In genomic region chr3:48430359-48431101, GRCh38 we compare ENCODE assay signal across 9 cellular contexts. TPM values are rescaled to one million over a fixed set of nuclear protein-coding genes. Genes with fewer than 3 reads are reported as not detected.
DNase-seq lines count a peak whose midpoint lies in the region; ATAC-seq, FAIRE-seq and TF ChIP-seq lines count a peak whose summit lies in the region.
"Had no signal": no experiment of that assay in that cellular context is flagged by ENCODE, and none has a peak within 500 bp of the region (broad histone marks: within the 10 kb centered on the region; RNA-seq: fewer than 3 reads in every experiment).

No MANE protein-coding gene starts in this region.

- CTCF ChIA-PET in K562 (lab: Yijun Ruan, JAX; ENCODE audit: low intra/inter-chr PET ratio) = no interaction called here

- no peaks in the 10 kb centered on the region for H3K9me1 ChIP-seq in K562 (ENCODE audit: control insufficient read depth, insufficient read depth, low read length)

- TF ChIP-seq RAD21 in K562 (CRISPR knock-in tag; conservative IDR thresholded peaks at IDR 0.05 in 1 of 2, IDR thresholded peaks at IDR 0.05 in 1 of 2) = no peak

- H3K27me3 Mint-ChIP-seq in T-helper 2 cell treated with Interferon-gamma antibody and Interleukin-4, amounts not matched to agents 5 μg/mL and 100 μg/mL, for 36 hours (ENCODE audit: low read depth) = peaks cover 24% of the 10 kb centered on the region

- H4K20me1 ChIP-seq in K562 (replicated peaks; ENCODE audit: control insufficient read depth, insufficient read depth, low read length) = no peaks in the 10 kb centered on the region

- H3K4me1 ChIP-seq in K562 (replicated peaks in 1 of 2; ENCODE audit: control insufficient read depth in 2 of 2, insufficient read depth in 2 of 2, low read length in 2 of 2) (peaks cover 11 to 37% of the 10 kb centered on the region in 2 experiments; a peak in 4 of 5 replicates), right lobe of liver (peaks cover 0 to 46% (median 23%) of the 10 kb centered on the region in 4 donors), thoracic aorta (ENCODE audit: control insufficient read depth in 1 of 2, low read depth in 2 of 2) (peaks cover 27 to 42% of the 10 kb centered on the region in 2 donors)

- peak overlapping the region; percentile 7 for H3K27ac Mint-ChIP-seq in T-helper 2 cell treated with Interferon-gamma antibody and Interleukin-4, amounts not matched to agents 5 μg/mL and 100 μg/mL, for 36 hours

- peak overlapping the region in 1 of 2 experiments; percentile 85; a peak in 2 of 4 replicates for H3K9ac ChIP-seq in K562 (ENCODE audit: insufficient read depth in 1 of 2, low read depth in 2 of 2, low read length in 2 of 2)

- TF ChIP-seq CTCF in K562 (IDR thresholded peaks at IDR 0.05 in 2 of 3, conservative IDR thresholded peaks at IDR 0.05 in 1 of 3; ENCODE audit: insufficient read depth in 2 of 3, low read depth in 1 of 3, low read length in 3 of 3) = no peak
- no peak for TF ChIP-seq CTCF in right lobe of liver (IDR thresholded peaks at IDR 0.05)
- no peak for TF ChIP-seq CTCF in thoracic aorta (IDR thresholded peaks at IDR 0.05)

- no peaks in the 10 kb centered on the region for H3K9me3 ChIP-seq in K562 (replicated peaks; ENCODE audit: control insufficient read depth, insufficient read depth, low read depth, low read length)
- H3K9me3 ChIP-seq in right lobe of liver = no peaks in the 10 kb centered on the region
- no peaks in the 10 kb centered on the region for H3K9me3 ChIP-seq in thoracic aorta

- no TSS peak for BruUV-seq in K562 (replicated peaks; lab: Mats Ljungman, UMichigan)

- no peak for TF ChIP-seq EP300 in K562 (IDR thresholded peaks at IDR 0.05; ENCODE audit: low read length)

- H3K36me3 ChIP-seq in K562 (ENCODE audit: control insufficient read depth, insufficient read depth, low read length) = peaks cover 32% of the 10 kb centered on the region; the same call in 2 of the 3 replicates
- H3K36me3 ChIP-seq in right lobe of liver = peaks cover 0 to 14% (median 0%) of the 10 kb centered on the region in 4 donors
- H3K36me3 ChIP-seq in thoracic aorta = no peaks in the 10 kb centered on the region

- peaks cover 9% of the 10 kb centered on the region for H3K4me1 Mint-ChIP-seq in T-helper 2 cell treated with Interferon-gamma antibody and Interleukin-4, amounts not matched to agents 5 μg/mL and 100 μg/mL, for 36 hours (ENCODE audit: low read depth)

- H3K4me3 ChIP-seq in K562 = no peak overlapping the region
- H3K4me3 ChIP-seq in right lobe of liver = peak overlapping the region in 2 of 3 donors; percentile 78 to 96
- H3K4me3 ChIP-seq in thoracic aorta = peak overlapping the region; percentile 88

- H3K79me2 ChIP-seq in K562 (ENCODE audit: control insufficient read depth, insufficient read depth, low read length) = peaks cover under 1% of the 10 kb centered on the region; the same call in 2 of the 3 replicates

- WGBS in K562 (ENCODE audit: insufficient coverage, low coverage, missing lambda C conversion rate) = 57% methylated on average over 5 of the region's 6 CpGs
- WGBS in right lobe of liver (ENCODE audit: insufficient coverage, low coverage, low lambda C conversion rate, missing lambda C conversion rate) = 10% methylated on average over 3 of the region's 6 CpGs

- peak overlapping the region; percentile 78; the same call in 1 of the 2 replicates for H2AFZ ChIP-seq in K562 (ENCODE audit: low read depth, low read length)

- H3K4me3 Mint-ChIP-seq in T-helper 2 cell treated with Interferon-gamma antibody and Interleukin-4, amounts not matched to agents 5 μg/mL and 100 μg/mL, for 36 hours = peak overlapping the region; percentile 76

- intact Hi-C loops in K562 (cut with micrococcal nuclease) = no loop called here
- intact Hi-C loops in right lobe of liver (cut with DNase I) = no loop called here

- H3K4me2 ChIP-seq in K562 (ENCODE audit: insufficient read depth, low read length) = peak overlapping the region; percentile 66; the same call in 1 of the 2 replicates

- FAIRE-seq in K562 (lab: Jason Lieb, UNC) = no peak

- H3K27ac ChIP-seq in K562 (ENCODE audit: extremely low read depth, low read depth, low read length) (no peak overlapping the region; the same call in 2 of the 3 replicates), right lobe of liver (peak overlapping the region; percentile 43 to 89 (median 56)), thoracic aorta (peak overlapping the region; percentile 93 to 96)

- peaks cover 8% of the 10 kb centered on the region for H3K36me3 Mint-ChIP-seq in T-helper 2 cell treated with Interferon-gamma antibody and Interleukin-4, amounts not matched to agents 5 μg/mL and 100 μg/mL, for 36 hours (ENCODE audit: low read depth)

- POLR2A ChIA-PET in K562 (lab: Yijun Ruan, JAX) = interaction anchor here (0.7 to 1.0 kb wide), 2 partner anchors 12 to 23 kb away, joined by 3 read pairs; no protein-coding TSS in a partner anchor

- TF ChIP-seq POLR2A in K562 (conservative IDR thresholded peaks at IDR 0.05) (no peak), right lobe of liver (IDR thresholded peaks at IDR 0.05) (peak; percentile 10)

- no peak for DNase-seq in T-helper 2 cell treated with Interferon-gamma antibody and Interleukin-4, amounts not matched to agents 5 μg/mL and 100 μg/mL, for 36 hours (ENCODE audit: low spot score)
- no peak for DNase-seq in T-helper 2 cell
- DNase-seq in K562 (ENCODE audit: extremely low read depth in 1 of 4, low spot score in 3 of 4) = no peak
- DNase-seq in right lobe of liver = peak in 1 of 3 donors; percentile 79
- DNase-seq in thoracic aorta (ENCODE audit: low spot score) = no peak
- DNase-seq in pons (ENCODE audit: low spot score) = no peak
- no peak for DNase-seq in amniotic stem cell (lab: John Stamatoyannopoulos, UW)
- DNase-seq in GF-D8 (lab: John Stamatoyannopoulos, UW) = no peak

- H3K9me3 Mint-ChIP-seq in T-helper 2 cell treated with Interferon-gamma antibody and Interleukin-4, amounts not matched to agents 5 μg/mL and 100 μg/mL, for 36 hours = no peaks in the 10 kb centered on the region

- in situ Hi-C loops in K562 (cut with MboI) = loop anchor here (10.0 kb wide), 2 partner anchors 196 to 236 kb away; no protein-coding TSS in a partner anchor

- H3K27me3 ChIP-seq in K562 (ENCODE audit: control insufficient read depth in 2 of 2, insufficient read depth in 2 of 2, low read length in 2 of 2) = no peaks in the 10 kb centered on the region
- H3K27me3 ChIP-seq in right lobe of liver = no peaks in the 10 kb centered on the region
- H3K27me3 ChIP-seq in thoracic aorta (replicated peaks; ENCODE audit: insufficient read depth) = no peaks in the 10 kb centered on the region

- ATAC-seq in K562 = no peak
- peak; percentile 3 to 23 (median 10) for ATAC-seq in right lobe of liver
- no peak for ATAC-seq in thoracic aorta (ENCODE audit: insufficient number of reproducible peaks, low FRiP score, low read depth)

RNA-seq across cellular contexts. Expression of gene PLXNB1, which starts 0.6 kb away (rescaled TPM):
- total RNA-seq in K562 (2011; cell fraction: chromatin; rRNA removed; ENCODE audit: low replicate concordance) = 67.7 and 204 TPM in 2 replicates
- 92.2 and 100 TPM in 2 replicates for total RNA-seq in K562 (2011; cell fraction: nucleolus; rRNA removed)
- 59.2 and 60.7 TPM in 2 replicates for total RNA-seq in K562 (2011; cell fraction: nucleoplasm; rRNA removed)
- total RNA-seq in K562 (2014; rRNA removed) (11.2 and 12.7 TPM in 2 replicates), K562 (2014; rRNA removed; fragmentation: Illumina TruSeq; extraction: Trizol) (2.1 and 3.9 TPM in 2 replicates), K562 (2015; rRNA removed; fragmentation: Illumina TruSeq; extraction: Trizol) (6.0 and 6.3 TPM in 2 replicates), K562 (2021) (11.4 and 13.9 TPM in 2 replicates), right lobe of liver (100 to 1,000 TPM in 2 of 6 experiments, 10 to 100 TPM in 4; 65.9 to 132 (median 86.5) TPM), thoracic aorta (100 to 1,000 TPM; 177 to 210 TPM)
- polyA plus RNA-seq in K562 (2011; rRNA removed) (6.0 and 16.7 TPM in 2 replicates), K562 (2014; fragmentation: Illumina TruSeq; extraction: Trizol) (7.3 and 9.2 TPM in 2 replicates), K562 (2014; fragmentation: Nextera tagmentation; extraction: Ambion mirVana) (under 1 TPM; 0.17 to 0.24 TPM), K562 (2014; rRNA removed) (10.6 and 17.4 TPM in 2 replicates)
- polyA plus RNA-seq in K562 (2011; cell fraction: cytosol; rRNA removed) = 10.8 and 14.2 TPM in 2 replicates
- polyA plus RNA-seq in K562 (2011; cell fraction: nucleus; rRNA removed) = 106 and 120 TPM in 2 replicates
- polyA plus RNA-seq in K562 (2012) = 11.5 and 18.7 TPM in 2 replicates
- 5.0 and 8.2 TPM in 2 replicates for polyA minus RNA-seq in K562 (2011; rRNA and poly(A)+ RNA removed)
- 10.0 and 12.9 TPM in 2 replicates for polyA minus RNA-seq in K562 (2011; cell fraction: cytosol; rRNA and poly(A)+ RNA removed)
- 27.1 and 27.3 TPM in 2 replicates for polyA minus RNA-seq in K562 (2011; cell fraction: nucleus; rRNA and poly(A)+ RNA removed)

RNA-seq across cellular contexts. Expression of gene CCDC51, which starts 9.4 kb away (rescaled TPM):
- total RNA-seq in K562 (2011; cell fraction: chromatin; rRNA removed; ENCODE audit: low replicate concordance) = 2.8 and 4.0 TPM in 2 replicates
- total RNA-seq in K562 (2011; cell fraction: nucleolus; rRNA removed) = 2.8 and 3.0 TPM in 2 replicates
- total RNA-seq in K562 (2011; cell fraction: nucleoplasm; rRNA removed) = 3.9 and 4.0 TPM in 2 replicates
- total RNA-seq in K562 (2014; rRNA removed) = 17.4 and 20.8 TPM in 2 replicates
- 10.2 and 14.0 TPM in 2 replicates for total RNA-seq in K562 (2014; rRNA removed; fragmentation: Illumina TruSeq; extraction: Trizol)
- total RNA-seq in K562 (2015; rRNA removed; fragmentation: Illumina TruSeq; extraction: Trizol) = 17.3 and 18.6 TPM in 2 replicates
- total RNA-seq in K562 (2021) = 12.8 and 15.7 TPM in 2 replicates
- polyA plus RNA-seq in K562 (2011; rRNA removed) = 16.0 and 16.5 TPM in 2 replicates
- 17.1 and 20.0 TPM in 2 replicates for polyA plus RNA-seq in K562 (2011; cell fraction: cytosol; rRNA removed)
- polyA plus RNA-seq in K562 (2011; cell fraction: nucleus; rRNA removed) = 7.2 and 8.2 TPM in 2 replicates
- polyA plus RNA-seq in K562 (2012) = 12.6 and 14.9 TPM in 2 replicates
- 15.7 and 18.0 TPM in 2 replicates for polyA plus RNA-seq in K562 (2014; fragmentation: Illumina TruSeq; extraction: Trizol)
- 1 to 10 TPM; 6.5 to 6.8 TPM for polyA plus RNA-seq in K562 (2014; fragmentation: Nextera tagmentation; extraction: Ambion mirVana)
- 16.5 and 18.0 TPM in 2 replicates for polyA plus RNA-seq in K562 (2014; rRNA removed)
- polyA minus RNA-seq in K562 (2011; rRNA and poly(A)+ RNA removed) = 8.6 and 10.2 TPM in 2 replicates
- 2.4 and 7.1 TPM in 2 replicates for polyA minus RNA-seq in K562 (2011; cell fraction: cytosol; rRNA and poly(A)+ RNA removed)
- polyA minus RNA-seq in K562 (2011; cell fraction: nucleus; rRNA and poly(A)+ RNA removed) = 1.3 and 1.6 TPM in 2 replicates
- 10 to 100 TPM in 2 of 6 experiments, 1 to 10 TPM in 4; 5.9 to 16.0 (median 8.1) TPM for total RNA-seq in right lobe of liver
- total RNA-seq in thoracic aorta = 10 to 100 TPM in 1 of 2 donors, 1 to 10 TPM in 1; 5.9 to 15.2 TPM

RNA-seq across cellular contexts. Expression of gene TMA7, which starts 9.5 kb away (rescaled TPM):
- 33.0 and 39.7 TPM in 2 replicates for total RNA-seq in K562 (2011; cell fraction: chromatin; rRNA removed; ENCODE audit: low replicate concordance)
- total RNA-seq in K562 (2011; cell fraction: nucleolus; rRNA removed) = 42.8 and 52.5 TPM in 2 replicates
- 61.4 and 82.2 TPM in 2 replicates for total RNA-seq in K562 (2011; cell fraction: nucleoplasm; rRNA removed)
- total RNA-seq in K562 (2014; rRNA removed) = 587 and 775 TPM in 2 replicates
- total RNA-seq in K562 (2014; rRNA removed; fragmentation: Illumina TruSeq; extraction: Trizol) = 389 and 394 TPM in 2 replicates
- 476 and 486 TPM in 2 replicates for total RNA-seq in K562 (2015; rRNA removed; fragmentation: Illumina TruSeq; extraction: Trizol)
- total RNA-seq in K562 (2021) = 201 and 209 TPM in 2 replicates
- 160 and 232 TPM in 2 replicates for polyA plus RNA-seq in K562 (2011; rRNA removed)
- polyA plus RNA-seq in K562 (2011; cell fraction: cytosol; rRNA removed) = 25.9 and 86.1 TPM in 2 replicates
- polyA plus RNA-seq in K562 (2011; cell fraction: nucleus; rRNA removed) = 42.3 and 57.7 TPM in 2 replicates
- 188 and 520 TPM in 2 replicates for polyA plus RNA-seq in K562 (2012)
- polyA plus RNA-seq in K562 (2014; fragmentation: Illumina TruSeq; extraction: Trizol) = 318 and 361 TPM in 2 replicates
- 100 to 1,000 TPM; 835 to 942 TPM for polyA plus RNA-seq in K562 (2014; fragmentation: Nextera tagmentation; extraction: Ambion mirVana)
- 810 and 1,003 TPM in 2 replicates for polyA plus RNA-seq in K562 (2014; rRNA removed)
- 32.1 and 43.5 TPM in 2 replicates for polyA minus RNA-seq in K562 (2011; rRNA and poly(A)+ RNA removed)
- 17.8 and 24.1 TPM in 2 replicates for polyA minus RNA-seq in K562 (2011; cell fraction: cytosol; rRNA and poly(A)+ RNA removed)
- 19.9 and 32.4 TPM in 2 replicates for polyA minus RNA-seq in K562 (2011; cell fraction: nucleus; rRNA and poly(A)+ RNA removed)
- 100 to 1,000 TPM in 2 of 6 experiments, 10 to 100 TPM in 4; 64.8 to 182 (median 80.1) TPM for total RNA-seq in right lobe of liver
- total RNA-seq in thoracic aorta = 100 to 1,000 TPM; 112 to 164 TPM

RNA-seq across cellular contexts. Expression of gene ATRIP, which starts 16.0 kb away (rescaled TPM):
- 31.8 and 48.5 TPM in 2 replicates for total RNA-seq in K562 (2011; cell fraction: chromatin; rRNA removed; ENCODE audit: low replicate concordance)
- 22.1 and 30.9 TPM in 2 replicates for total RNA-seq in K562 (2011; cell fraction: nucleolus; rRNA removed)
- 15.6 and 21.9 TPM in 2 replicates for total RNA-seq in K562 (2011; cell fraction: nucleoplasm; rRNA removed)
- total RNA-seq in K562 (2014; rRNA removed) (10.4 and 14.1 TPM in 2 replicates), K562 (2014; rRNA removed; fragmentation: Illumina TruSeq; extraction: Trizol) (15.7 and 19.6 TPM in 2 replicates), K562 (2015; rRNA removed; fragmentation: Illumina TruSeq; extraction: Trizol) (15.3 and 17.4 TPM in 2 replicates), K562 (2021) (13.9 and 14.1 TPM in 2 replicates), right lobe of liver (1 to 10 TPM; 2.4 to 4.5 (median 3.2) TPM), thoracic aorta (1 to 10 TPM; 4.0 to 8.3 TPM)
- polyA plus RNA-seq in K562 (2011; rRNA removed) (10.1 and 10.5 TPM in 2 replicates), K562 (2014; fragmentation: Illumina TruSeq; extraction: Trizol) (15.2 and 15.6 TPM in 2 replicates), K562 (2014; fragmentation: Nextera tagmentation; extraction: Ambion mirVana) (1 to 10 TPM; 1.7 to 2.3 TPM), K562 (2014; rRNA removed) (9.2 and 10.0 TPM in 2 replicates)
- polyA plus RNA-seq in K562 (2011; cell fraction: cytosol; rRNA removed) = 10.1 and 14.1 TPM in 2 replicates
- polyA plus RNA-seq in K562 (2011; cell fraction: nucleus; rRNA removed) = 26.8 and 42.6 TPM in 2 replicates
- polyA plus RNA-seq in K562 (2012) = 7.9 and 10.1 TPM in 2 replicates
- 14.9 and 17.0 TPM in 2 replicates for polyA minus RNA-seq in K562 (2011; rRNA and poly(A)+ RNA removed)
- polyA minus RNA-seq in K562 (2011; cell fraction: cytosol; rRNA and poly(A)+ RNA removed) = 9.5 and 9.7 TPM in 2 replicates
- 12.8 and 14.1 TPM in 2 replicates for polyA minus RNA-seq in K562 (2011; cell fraction: nucleus; rRNA and poly(A)+ RNA removed)

RNA-seq across cellular contexts. Expression of gene FBXW12, which starts 58.5 kb away (rescaled TPM):
- 0.30 and 0.37 TPM in 2 replicates for total RNA-seq in K562 (2011; cell fraction: chromatin; rRNA removed; ENCODE audit: low replicate concordance)
- 0.17 and 0.26 TPM in 2 replicates for total RNA-seq in K562 (2011; cell fraction: nucleolus; rRNA removed)
- total RNA-seq in K562 (2011; cell fraction: nucleoplasm; rRNA removed) = 0.22 and 0.53 TPM in 2 replicates
- not detected in 2 replicates for total RNA-seq in K562 (2014; rRNA removed)
- total RNA-seq in K562 (2014; rRNA removed; fragmentation: Illumina TruSeq; extraction: Trizol) = not detected in 2 replicates
- total RNA-seq in K562 (2015; rRNA removed; fragmentation: Illumina TruSeq; extraction: Trizol) = 0.11 TPM in 1 of 2 replicates, not detected in the other
- total RNA-seq in K562 (2021) = not detected in 2 replicates
- 0.06 and 0.24 TPM in 2 replicates for polyA plus RNA-seq in K562 (2011; rRNA removed)
- 0.16 TPM in 2 replicates for polyA plus RNA-seq in K562 (2011; cell fraction: cytosol; rRNA removed)
- polyA plus RNA-seq in K562 (2011; cell fraction: nucleus; rRNA removed) = 0.17 and 0.41 TPM in 2 replicates
- not detected in 2 replicates for polyA plus RNA-seq in K562 (2012)
- polyA plus RNA-seq in K562 (2014; fragmentation: Illumina TruSeq; extraction: Trizol) = not detected in 2 replicates
- under 1 TPM; 0.04 to 0.07 TPM for polyA plus RNA-seq in K562 (2014; fragmentation: Nextera tagmentation; extraction: Ambion mirVana)
- polyA plus RNA-seq in K562 (2014; rRNA removed) = 0.30 TPM in 1 of 2 replicates, not detected in the other
- 0.24 TPM in 1 of 2 replicates, not detected in the other for polyA minus RNA-seq in K562 (2011; rRNA and poly(A)+ RNA removed)
- not detected in 2 replicates for polyA minus RNA-seq in K562 (2011; cell fraction: cytosol; rRNA and poly(A)+ RNA removed)
- not detected in 2 replicates for polyA minus RNA-seq in K562 (2011; cell fraction: nucleus; rRNA and poly(A)+ RNA removed)
- not detected for total RNA-seq in right lobe of liver
- total RNA-seq in thoracic aorta = not detected
- total RNA-seq: left colon had no signal

Comparison
In these comparisons a context has a peak if more than half of its experiments do, and no peak if none do; other contexts are left out.
1. ATAC-seq: peak in right lobe of liver (4 of 4); none in K562 (single experiment) and thoracic aorta (single experiment).